Comparison of ENCODE assay signal across 30 cellular contexts in genomic region chr2:107584577-107584976, GRCh38.
DNase-seq lines count a peak whose midpoint lies in the region; ATAC-seq and TF ChIP-seq lines count a peak whose summit lies in the region.
"Had no signal": no experiment of that assay in that cellular context is flagged by ENCODE, and none has a peak within 500 bp of the region (broad histone marks: within the 10 kb centered on the region; RNA-seq: fewer than 3 reads in every experiment).

No MANE protein-coding gene starts in this region.

- H3F3A ChIP-seq in MM.1S (ENCODE audit: insufficient read depth, low read length) = no peaks in the 10 kb centered on the region

- no peaks in the 10 kb centered on the region for H3K9me2 ChIP-seq in MM.1S (replicated peaks; ENCODE audit: insufficient read depth, low read length)

- no peaks in the 10 kb centered on the region for H3K36me3 ChIP-seq in adipocyte (ENCODE audit: control insufficient read depth, insufficient read depth, low read length, severe bottlenecking)
- no peaks in the 10 kb centered on the region for H3K36me3 ChIP-seq in MM.1S (replicated peaks; ENCODE audit: insufficient read depth, low read length)
- H3K36me3 ChIP-seq: thoracic aorta, uterus had no signal

- H3K27me3 ChIP-seq in adipocyte (replicated peaks; ENCODE audit: control insufficient read depth, insufficient read depth, low read length) (no peaks in the 10 kb centered on the region), MM.1S (replicated peaks; ENCODE audit: insufficient read depth, low read length) (no peaks in the 10 kb centered on the region)
- H3K27me3 ChIP-seq: body of pancreas, uterus had no signal

- H3K9me3 ChIP-seq in adipocyte (ENCODE audit: control insufficient read depth, low read length) (no peaks in the 10 kb centered on the region), MM.1S (replicated peaks; ENCODE audit: insufficient read depth, low read length) (no peaks in the 10 kb centered on the region)
- H3K9me3 ChIP-seq: body of pancreas, thoracic aorta, uterus had no signal

- H3K9ac ChIP-seq in adipocyte (ENCODE audit: low read length) = no peak overlapping the region
- no peak overlapping the region for H3K9ac ChIP-seq in MM.1S (ENCODE audit: low read length)

- TF ChIP-seq CTCF in fibroblast of pulmonary artery (IDR thresholded peaks at IDR 0.05; ENCODE audit: low read length, missing control alignments) (no peak), MM.1S (IDR thresholded peaks at IDR 0.05; ENCODE audit: low read length) (no peak)

- no peaks in the 10 kb centered on the region for H3K79me2 ChIP-seq in MM.1S (ENCODE audit: low read length)

- H3K4me1 ChIP-seq in adipocyte (ENCODE audit: control insufficient read depth, insufficient read depth, low read length) = no peaks in the 10 kb centered on the region
- no peaks in the 10 kb centered on the region for H3K4me1 ChIP-seq in MM.1S (ENCODE audit: low read length)
- H3K4me1 ChIP-seq: body of pancreas, uterus had no signal

- ATAC-seq in GM18861 (IDR thresholded peaks at IDR 0.05; ENCODE audit: unreplicated experiment) = no peak
- ATAC-seq: body of pancreas had no signal

- no peak overlapping the region for H3K4me2 ChIP-seq in MM.1S (ENCODE audit: low read depth, low read length)

- DNase-seq in A172 (ENCODE audit: low spot score) = peak; percentile 42
- peak; percentile 8 for DNase-seq in HPDE6-E6E7 (ENCODE audit: extremely low spot score)
- DNase-seq in adipocyte (ENCODE audit: low read depth) = peak; percentile 39
- DNase-seq in fibroblast of pulmonary artery (ENCODE audit: low read depth) = peak; percentile 57
- no peak for DNase-seq in anterior cingulate cortex (lab: John Stamatoyannopoulos, UW)
- no peak for DNase-seq in stimulated activated naive CD4-positive, alpha-beta T cell treated with Interleukin-2 at 50 U/mL for 16 hours (lab: John Stamatoyannopoulos, UW)
- DNase-seq in MM.1S = no peak
- DNase-seq: 8988T; activated CD4-positive, alpha-beta T cell treated with anti-CD3 and anti-CD28 coated beads, Interleukin-2, amount 50 U/mL, for 1 hour; activated CD4-positive, CD25-positive, alpha-beta regulatory T cell; activated gamma-delta T cell; activated naive CD8-positive, alpha-beta T cell treated with anti-CD3 and anti-CD28 coated beads, Interleukin-2, amount 10 ng/mL, durations not matched to agents 7 days and 5 days; activated T-cell treated with anti-CD3 and anti-CD28 coated beads, Interleukin-2, amount 50 U/mL, for 24 hours; body of pancreas; CD4-positive, alpha-beta T cell; H9; hippocampal formation; Kasumi-1; mammary epithelial cell; NCI-H1092; NCI-H1694 treated with DMSO at 0.1 percent for 48 hours; NCI-H2171; NCI-H510A; retina; RPMI8226; small intestine; uterus had no signal

- H3K4me3 ChIP-seq in adipocyte (ENCODE audit: low read length) (no peak overlapping the region), fibroblast of pulmonary artery (replicated peaks; ENCODE audit: low read depth, low read length) (no peak overlapping the region), MM.1S (ENCODE audit: low read length) (no peak overlapping the region)
- H3K4me3 ChIP-seq: body of pancreas, SK-N-MC, thoracic aorta, uterus had no signal

- no peak overlapping the region for H2AFZ ChIP-seq in MM.1S (ENCODE audit: low read length)

- H3K27ac ChIP-seq in MM.1S (ENCODE audit: low read length) = no peak overlapping the region
- H3K27ac ChIP-seq: body of pancreas, SK-N-MC, thoracic aorta, uterus had no signal

- no peaks in the 10 kb centered on the region for H4K20me1 ChIP-seq in MM.1S (ENCODE audit: insufficient read depth, low read length)

Comparison
In these comparisons a context has a peak if more than half of its experiments do, and no peak if none do; other contexts are left out.
1. DNase-seq: peak in A172 (single experiment), HPDE6-E6E7 (single experiment), adipocyte (single experiment) and fibroblast of pulmonary artery (single experiment); none in anterior cingulate cortex (0 of 58), stimulated activated naive CD4-positive, alpha-beta T cell treated with Interleukin-2 at 50 U/mL for 16 hours (single experiment) and MM.1S (single experiment).